In the genomic region with DNA sequence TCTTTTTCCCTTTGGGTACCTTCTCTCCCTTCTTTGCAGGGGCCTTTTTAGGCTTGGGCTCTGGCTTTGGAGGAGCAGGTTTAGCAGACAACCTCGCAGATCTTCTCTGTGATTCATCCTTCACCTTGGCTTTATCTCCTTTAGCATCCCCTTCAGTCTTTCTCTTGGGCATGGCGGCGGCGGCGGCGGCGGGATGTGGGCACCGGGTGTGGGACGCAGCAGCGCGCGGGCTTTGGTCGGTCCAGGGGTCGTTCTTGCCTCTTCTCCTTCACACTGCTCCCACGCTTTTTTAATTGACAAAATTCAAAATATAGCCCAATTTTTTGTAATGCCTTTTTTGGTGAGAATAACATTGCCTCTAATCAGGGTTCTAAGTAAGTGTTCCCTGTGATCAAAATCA, we compare ENCODE assay signal across 23 cellular contexts. TPM values are rescaled to one million over a fixed set of nuclear protein-coding genes. Genes with fewer than 3 reads are reported as not detected.
A peak's percentile ranks its signal among the peaks of the same experiment; 100 is the strongest.
DNase-seq lines count a peak whose midpoint lies in the region; ATAC-seq and TF ChIP-seq lines count a peak whose summit lies in the region.
"Had no signal": no experiment of that assay in that cellular context is flagged by ENCODE, and none has a peak within 500 bp of the region (broad histone marks: within the 10 kb centered on the region; RNA-seq: fewer than 3 reads in every experiment).

No MANE protein-coding gene starts in this region.

- no peak overlapping the region for H3K27ac ChIP-seq in foreskin keratinocyte
- H3K27ac ChIP-seq: BLaER1 had no signal

- no peaks in the 10 kb centered on the region for H3K9me3 Mint-ChIP-seq in activated naive CD4-positive, alpha-beta T cell treated with anti-CD3 and anti-CD28 coated beads, Interleukin-2, amount 50 U/mL, for 24 hours
- no peaks in the 10 kb centered on the region for H3K9me3 Mint-ChIP-seq in nephron progenitor cell
- H3K9me3 Mint-ChIP-seq: CD14-positive monocyte; CD4-positive, alpha-beta memory T cell; CD4-positive, CD25-positive, alpha-beta regulatory T cell; CD8-positive, alpha-beta memory T cell had no signal

- DNase-seq in activated naive CD4-positive, alpha-beta T cell treated with Interleukin-2 at 50 U/mL for 16 hours: no peak
- DNase-seq in nephron progenitor cell (no peak), foreskin keratinocyte (no peak)
- DNase-seq: 8988T; ACHN; BE2C; C1 segment of cervical spinal cord; CD4-positive, alpha-beta memory T cell; CD4-positive, CD25-positive, alpha-beta regulatory T cell; CD8-positive, alpha-beta memory T cell; COR-L47; DMS 273 treated with DMSO at 0.1 percent for 48 hours; DMS153; DMS53; DMS79; DND-41; EL; GDM1 had no signal

- no peak overlapping the region for H3K4me3 Mint-ChIP-seq in activated naive CD4-positive, alpha-beta T cell treated with anti-CD3 and anti-CD28 coated beads, Interleukin-2, amount 50 U/mL, for 24 hours
- no peak overlapping the region for H3K4me3 Mint-ChIP-seq in nephron progenitor cell
- H3K4me3 Mint-ChIP-seq: CD14-positive monocyte; CD4-positive, alpha-beta memory T cell; CD4-positive, CD25-positive, alpha-beta regulatory T cell; CD8-positive, alpha-beta memory T cell had no signal

- TF ChIP-seq CTCF in nephron progenitor cell (IDR thresholded peaks at IDR 0.05) (no peak), foreskin keratinocyte (conservative IDR thresholded peaks at IDR 0.05) (no peak)

- peaks cover 17% of the 10 kb centered on the region for H3K4me1 ChIP-seq in foreskin keratinocyte
- H3K4me1 ChIP-seq: BE2C had no signal

- H3K36me3 Mint-ChIP-seq in activated naive CD4-positive, alpha-beta T cell treated with anti-CD3 and anti-CD28 coated beads, Interleukin-2, amount 50 U/mL, for 24 hours: peaks cover 6% of the 10 kb centered on the region
- H3K36me3 Mint-ChIP-seq in nephron progenitor cell (ENCODE audit: low read depth): peaks cover 58% of the 10 kb centered on the region

- ATAC-seq in foreskin keratinocyte (no peak), HG03442 (IDR thresholded peaks at IDR 0.05; ENCODE audit: unreplicated experiment) (no peak)
- ATAC-seq: GM12878 had no signal

- H3K27me3 ChIP-seq in foreskin keratinocyte: no peaks in the 10 kb centered on the region
- H3K27me3 ChIP-seq: BE2C, BLaER1 had no signal

- peaks cover 11% of the 10 kb centered on the region for H3K4me1 Mint-ChIP-seq in activated naive CD4-positive, alpha-beta T cell treated with anti-CD3 and anti-CD28 coated beads, Interleukin-2, amount 50 U/mL, for 24 hours
- H3K4me1 Mint-ChIP-seq in nephron progenitor cell: peaks cover 23% of the 10 kb centered on the region

- H3K27me3 Mint-ChIP-seq in activated naive CD4-positive, alpha-beta T cell treated with anti-CD3 and anti-CD28 coated beads, Interleukin-2, amount 50 U/mL, for 24 hours: no peaks in the 10 kb centered on the region
- H3K27me3 Mint-ChIP-seq in nephron progenitor cell (ENCODE audit: low read depth, poor library complexity): no peaks in the 10 kb centered on the region
- H3K27me3 Mint-ChIP-seq: CD4-positive, alpha-beta memory T cell; CD4-positive, CD25-positive, alpha-beta regulatory T cell; CD8-positive, alpha-beta memory T cell had no signal

- H3K27ac Mint-ChIP-seq in activated naive CD4-positive, alpha-beta T cell treated with anti-CD3 and anti-CD28 coated beads, Interleukin-2, amount 50 U/mL, for 24 hours: peak overlapping the region; percentile 35
- H3K27ac Mint-ChIP-seq in nephron progenitor cell: peak overlapping the region; percentile 66

RNA-seq across cellular contexts. Expression of a gene that starts 8.6 kb away (rescaled TPM):
- 14.6 and 17.2 TPM in 2 replicates for total RNA-seq in foreskin keratinocyte
- polyA plus RNA-seq in foreskin keratinocyte: 5.3 and 7.0 TPM in 2 replicates

RNA-seq across cellular contexts. Expression of a gene that starts 8.8 kb away (rescaled TPM):
- 9.2 and 9.4 TPM in 2 replicates for total RNA-seq in foreskin keratinocyte
- polyA plus RNA-seq in foreskin keratinocyte: 7.2 and 7.9 TPM in 2 replicates
